ENCODE assay signal across 25 cellular contexts in the genomic region with DNA sequence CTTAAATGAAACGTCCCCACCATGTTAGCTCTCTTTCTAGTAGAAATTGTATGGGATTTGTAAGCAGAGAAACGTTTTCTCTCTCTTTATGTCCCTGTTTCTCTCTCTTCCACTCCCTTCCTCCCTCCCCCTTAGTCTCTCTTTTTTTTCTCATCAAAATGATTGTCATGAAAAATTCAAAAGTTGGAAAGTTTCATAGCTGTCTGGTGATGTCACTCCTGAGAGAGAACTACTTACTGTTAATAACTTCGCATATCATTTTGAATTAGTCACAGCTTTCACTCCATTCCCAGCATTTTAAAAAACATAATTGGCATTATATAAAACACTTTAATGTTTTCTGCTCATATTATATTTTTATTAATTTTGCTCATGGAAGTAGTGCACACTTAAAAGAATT.
"Had no signal": no experiment of that assay in that cellular context is flagged by ENCODE, and none has a peak within 500 bp of the region (broad histone marks: within the 10 kb centered on the region; RNA-seq: fewer than 3 reads in every experiment).

No MANE protein-coding gene starts in this region.

- H3K27ac ChIP-seq: ascending aorta, hepatocyte, lower lobe of right lung, spleen, thoracic aorta, upper lobe of right lung had no signal

- ATAC-seq: activated naive CD4-positive, alpha-beta T cell treated with anti-CD3 and anti-CD28 coated beads, Interleukin-2, amount 50 U/mL, for 72 hours; activated T-helper 17 cell treated with anti-CD3 and anti-CD28 coated beads, Interleukin-2, amount 50 U/mL, for 72 hours; left lobe of liver; lower lobe of right lung; mucosa of descending colon; naive thymus-derived CD4-positive, alpha-beta T cell; upper lobe of right lung; WTC11 had no signal

- H3K36me3 Mint-ChIP-seq: activated naive CD4-positive, alpha-beta T cell treated with anti-CD3 and anti-CD28 coated beads, Interleukin-2, amount 50 U/mL, for 72 hours; immature natural killer cell; naive thymus-derived CD4-positive, alpha-beta T cell; WTC11 had no signal

- H3K4me3 ChIP-seq: ascending aorta, hepatocyte, lower lobe of right lung, mucosa of descending colon, spleen, thoracic aorta, upper lobe of right lung had no signal

- H3K79me2 ChIP-seq: hepatocyte had no signal

- H3K36me3 ChIP-seq: ascending aorta, lower lobe of right lung, spleen, thoracic aorta, upper lobe of right lung had no signal

- H3K4me2 ChIP-seq: hepatocyte had no signal

- H3K4me1 ChIP-seq: ascending aorta, lower lobe of right lung, spleen, upper lobe of right lung had no signal

- H3K9me3 ChIP-seq: ascending aorta, lower lobe of right lung, mucosa of descending colon, spleen, thoracic aorta, upper lobe of right lung had no signal

- H3K4me3 Mint-ChIP-seq: activated T-cell treated with anti-CD3 and anti-CD28 coated beads, Interleukin-2, amount 50 U/mL, for 24 hours; activated T-helper 17 cell treated with anti-CD3 and anti-CD28 coated beads, Interleukin-2, amount 50 U/mL, for 72 hours; immature natural killer cell; naive thymus-derived CD4-positive, alpha-beta T cell; neural crest cell; WTC11 had no signal

- H3K27me3 Mint-ChIP-seq: activated T-cell treated with anti-CD3 and anti-CD28 coated beads, Interleukin-2, amount 50 U/mL, for 24 hours; activated T-helper 17 cell treated with anti-CD3 and anti-CD28 coated beads, Interleukin-2, amount 50 U/mL, for 72 hours had no signal

- H3K27me3 ChIP-seq: ascending aorta, hepatocyte, spleen, upper lobe of right lung had no signal

- H3K4me1 Mint-ChIP-seq: activated T-helper 17 cell treated with anti-CD3 and anti-CD28 coated beads, Interleukin-2, amount 50 U/mL, for 72 hours; immature natural killer cell; naive thymus-derived CD4-positive, alpha-beta T cell; neural crest cell; WTC11 had no signal

- DNase-seq: activated T-cell treated with anti-CD3 and anti-CD28 coated beads, Interleukin-2, amount 50 U/mL, for 24 hours; cerebellar nuclear complex; erythroblast; foreskin melanocyte; glutamatergic neuron; immature natural killer cell; lower lobe of right lung; mesendoderm; mucosa of descending colon; naive thymus-derived CD4-positive, alpha-beta T cell; occipital lobe; retina; spleen; stimulated activated CD4-positive, alpha-beta T cell treated with anti-CD3 and anti-CD28 coated beads, Interleukin-4, amount 100 ng/mL, for 1 hour; stimulated activated naive CD4-positive, alpha-beta T cell; T-helper 1 cell; upper lobe of right lung had no signal

- H3K27ac Mint-ChIP-seq: activated naive CD4-positive, alpha-beta T cell treated with anti-CD3 and anti-CD28 coated beads, Interleukin-2, amount 50 U/mL, for 72 hours; activated T-cell treated with anti-CD3 and anti-CD28 coated beads, Interleukin-2, amount 50 U/mL, for 24 hours; activated T-helper 17 cell treated with anti-CD3 and anti-CD28 coated beads, Interleukin-2, amount 50 U/mL, for 72 hours; immature natural killer cell; naive thymus-derived CD4-positive, alpha-beta T cell; WTC11 had no signal

- H2AFZ ChIP-seq: hepatocyte had no signal
